ENCODE assay signal across 30 cellular contexts in genomic region chr9:70442328-70442848, GRCh38.
"Had no signal": no experiment of that assay in that cellular context is flagged by ENCODE, and none has a peak within 500 bp of the region (broad histone marks: within the 10 kb centered on the region; RNA-seq: fewer than 3 reads in every experiment).

No MANE protein-coding gene starts in this region.

- H3K4me1 Mint-ChIP-seq: brain had no signal

- H3K9me3 ChIP-seq: MG63 had no signal

- ATAC-seq: activated CD4-positive, alpha-beta T cell treated with anti-CD3 and anti-CD28 coated beads for 36 hours; activated T-helper 17 cell treated with anti-CD3 and anti-CD28 coated beads, Interleukin-2, amount 50 U/mL, for 72 hours; Right ventricle myocardium inferior; T-cell had no signal

- H3K36me3 ChIP-seq: MG63 had no signal

- H3K27me3 ChIP-seq: MG63 had no signal

- H3K36me3 Mint-ChIP-seq: activated naive CD8-positive, alpha-beta T cell; brain; T-cell had no signal

- DNase-seq: activated CD4-positive, alpha-beta memory T cell treated with anti-CD3 and anti-CD28 coated beads, Interleukin-2, amount 10 ng/mL, durations not matched to agents 7 days and 5 days; activated CD4-positive, alpha-beta T cell treated with anti-CD3 and anti-CD28 coated beads for 36 hours; activated CD4-positive, alpha-beta T cell treated with anti-CD3 and anti-CD28 coated beads, Interleukin-2, amount 50 U/mL, for 1 hour; activated CD4-positive, CD25-positive, alpha-beta regulatory T cell; activated gamma-delta T cell; activated naive CD4-positive, alpha-beta T cell treated with anti-CD3 and anti-CD28 coated beads for 36 hours; activated T-cell treated with anti-CD3 and anti-CD28 coated beads for 4 hours; activated T-cell treated with anti-CD3 and anti-CD28 coated beads, Interleukin-2, amount 50 U/mL, for 48 hours; amygdala; cerebellar nuclear complex; MG63; NCI-H1092 treated with DMSO at 0.1 percent for 48 hours; NCI-H1417 treated with DMSO at 0.1 percent for 48 hours; NCI-H1694; NCI-H2029; NCI-H2107; NCI-H345; NCI-H510A; NCI-H526 treated with DMSO at 0.1 percent for 48 hours; NCI-H82; T-cell; T-helper 2 cell; T1000 had no signal

- H3K27ac ChIP-seq: SK-N-MC had no signal

- H3K27ac Mint-ChIP-seq: activated CD4-positive, alpha-beta memory T cell treated with anti-CD3 and anti-CD28 coated beads, Interleukin-2, amount 10 ng/mL, durations not matched to agents 7 days and 5 days; activated CD4-positive, alpha-beta T cell treated with anti-CD3 and anti-CD28 coated beads for 36 hours; activated naive CD8-positive, alpha-beta T cell; activated T-helper 17 cell treated with anti-CD3 and anti-CD28 coated beads, Interleukin-2, amount 50 U/mL, for 72 hours; brain; T-cell had no signal

- H3K4me3 Mint-ChIP-seq: activated CD4-positive, alpha-beta memory T cell treated with anti-CD3 and anti-CD28 coated beads, Interleukin-2, amount 10 ng/mL, durations not matched to agents 7 days and 5 days; activated CD4-positive, alpha-beta T cell treated with anti-CD3 and anti-CD28 coated beads for 36 hours; activated naive CD4-positive, alpha-beta T cell treated with anti-CD3 and anti-CD28 coated beads for 36 hours; activated naive CD8-positive, alpha-beta T cell; activated T-helper 17 cell treated with anti-CD3 and anti-CD28 coated beads, Interleukin-2, amount 50 U/mL, for 72 hours; brain; T-cell had no signal

- H3K4me3 ChIP-seq: MG63, SK-N-MC had no signal

- H3K9me3 Mint-ChIP-seq: activated CD4-positive, alpha-beta memory T cell treated with anti-CD3 and anti-CD28 coated beads, Interleukin-2, amount 10 ng/mL, durations not matched to agents 7 days and 5 days; activated naive CD4-positive, alpha-beta T cell treated with anti-CD3 and anti-CD28 coated beads for 36 hours; activated T-helper 17 cell treated with anti-CD3 and anti-CD28 coated beads, Interleukin-2, amount 50 U/mL, for 72 hours; brain; T-cell had no signal

- FAIRE-seq: astrocyte, TTC549 had no signal

- H3K27me3 Mint-ChIP-seq: activated CD4-positive, alpha-beta T cell treated with anti-CD3 and anti-CD28 coated beads for 36 hours; activated naive CD8-positive, alpha-beta T cell; activated T-helper 17 cell treated with anti-CD3 and anti-CD28 coated beads, Interleukin-2, amount 50 U/mL, for 72 hours had no signal
